Comparison of ENCODE assay signal across 20 cellular contexts in the genomic region with DNA sequence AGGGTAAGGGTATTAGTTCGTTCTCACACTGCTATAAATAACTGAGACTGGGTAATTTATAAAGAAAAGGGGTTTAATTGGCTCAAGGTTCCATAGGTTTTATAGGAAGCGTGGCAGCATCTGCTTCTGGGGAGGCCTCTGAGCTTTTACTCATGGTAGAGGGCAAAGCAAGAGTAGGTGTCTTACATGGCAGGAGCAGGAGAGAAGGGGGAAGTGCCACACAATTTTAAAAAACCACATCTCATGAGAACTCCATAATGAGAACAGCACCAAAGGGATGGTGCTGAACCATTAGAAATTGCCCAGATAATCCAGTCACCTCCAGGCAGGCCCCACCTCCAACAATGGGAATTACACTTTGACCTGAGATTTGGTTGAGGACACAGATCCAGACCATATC. TPM values are rescaled to one million over a fixed set of nuclear protein-coding genes. Genes with fewer than 3 reads are reported as not detected.
DNase-seq lines count a peak whose midpoint lies in the region; ATAC-seq and TF ChIP-seq lines count a peak whose summit lies in the region.
"Had no signal": no experiment of that assay in that cellular context is flagged by ENCODE, and none has a peak within 500 bp of the region (broad histone marks: within the 10 kb centered on the region; RNA-seq: fewer than 3 reads in every experiment).

No MANE protein-coding gene starts in this region.

- TF ChIP-seq CTCF in CD14-positive monocyte (IDR thresholded peaks at IDR 0.05): no peak
- no peak for TF ChIP-seq CTCF in CD4-positive, alpha-beta T cell (IDR thresholded peaks at IDR 0.05)
- TF ChIP-seq CTCF in omental fat pad (IDR thresholded peaks at IDR 0.05): no peak
- no peak for TF ChIP-seq CTCF in HFFc6 (IDR thresholded peaks at IDR 0.05)

- H3K36me3 Mint-ChIP-seq in CD14-positive monocyte (peaks cover 9 to 30% of the 10 kb centered on the region in 2 donors), naive B cell (peaks cover 0 to 3% of the 10 kb centered on the region in 2 donors), HFFc6 (ENCODE audit: low read depth) (peaks cover 6% of the 10 kb centered on the region)
- H3K36me3 Mint-ChIP-seq in CD4-positive, alpha-beta T cell (ENCODE audit: low read depth): peaks cover 45% of the 10 kb centered on the region

- no peak overlapping the region for H3K27ac ChIP-seq in CD4-positive, alpha-beta T cell (ENCODE audit: low read depth, low read length)
- H3K27ac ChIP-seq: C4-2B, GM23248 had no signal

- H3K27me3 Mint-ChIP-seq in CD14-positive monocyte (ENCODE audit: low read depth in 3 of 3) (peaks cover 0 to 3% (median 1%) of the 10 kb centered on the region in 3 donors), naive B cell (no peaks in the 10 kb centered on the region), HFFc6 (ENCODE audit: insufficient read depth) (no peaks in the 10 kb centered on the region)
- no peaks in the 10 kb centered on the region for H3K27me3 Mint-ChIP-seq in CD4-positive, alpha-beta T cell

- no peak overlapping the region for H3K4me3 Mint-ChIP-seq in CD14-positive monocyte
- H3K4me3 Mint-ChIP-seq in CD4-positive, alpha-beta T cell: no peak overlapping the region
- peak overlapping the region in 2 of 8 donors; percentile 48 to 50 for H3K4me3 Mint-ChIP-seq in naive B cell
- H3K4me3 Mint-ChIP-seq in HFFc6: no peak overlapping the region

- H3K27me3 ChIP-seq in CD4-positive, alpha-beta T cell (ENCODE audit: control insufficient read depth, insufficient read depth, low read length): no peaks in the 10 kb centered on the region

- CTCF ChIA-PET in CD4-positive, alpha-beta T cell (lab: Charles Lee): no interaction called here

- POLR2A ChIA-PET in CD4-positive, alpha-beta T cell (lab: Charles Lee): no interaction called here

- H3K9me3 ChIP-seq in CD4-positive, alpha-beta T cell (ENCODE audit: control insufficient read depth, low read length): no peaks in the 10 kb centered on the region
- H3K9me3 ChIP-seq: Caco-2, SK-N-SH had no signal

- intact Hi-C loops in CD14-positive monocyte (cut with micrococcal nuclease): no loop called here
- intact Hi-C loops in CD4-positive, alpha-beta T cell (cut with DNase I, micrococcal nuclease): no loop called here

- no peaks in the 10 kb centered on the region for H3K9me3 Mint-ChIP-seq in CD14-positive monocyte
- H3K9me3 Mint-ChIP-seq in CD4-positive, alpha-beta T cell: no peaks in the 10 kb centered on the region
- H3K9me3 Mint-ChIP-seq in naive B cell: no peaks in the 10 kb centered on the region
- H3K9me3 Mint-ChIP-seq in HFFc6: no peaks in the 10 kb centered on the region

- H3K4me1 Mint-ChIP-seq in CD14-positive monocyte (peaks cover 62% of the 10 kb centered on the region), naive B cell (peaks cover 46 to 66% (median 54%) of the 10 kb centered on the region in 3 donors), HFFc6 (ENCODE audit: low read depth) (peaks cover 27% of the 10 kb centered on the region)
- peaks cover 67% of the 10 kb centered on the region for H3K4me1 Mint-ChIP-seq in CD4-positive, alpha-beta T cell (ENCODE audit: low read depth)

- no peak for DNase-seq in CD14-positive monocyte (ENCODE audit: low spot score)
- no peak for DNase-seq in CD4-positive, alpha-beta T cell
- DNase-seq in MV-4-11 (lab: John Stamatoyannopoulos, UW): peak; percentile 26
- no peak for DNase-seq in naive B cell
- no peak for DNase-seq in omental fat pad (ENCODE audit: low spot score)
- DNase-seq in HFFc6: no peak
- DNase-seq: ACHN, Caco-2, DMS153, GDM1, GM23248, NCI-H1105, NCI-H1694, SHP77, SK-N-SH, T-helper 1 cell had no signal

- H3K27ac Mint-ChIP-seq in CD14-positive monocyte: peak overlapping the region; percentile 38 to 93 (median 79)
- H3K27ac Mint-ChIP-seq in CD4-positive, alpha-beta T cell: peak overlapping the region; percentile 24
- peak overlapping the region; percentile 51 to 80 (median 74) for H3K27ac Mint-ChIP-seq in naive B cell
- no peak overlapping the region for H3K27ac Mint-ChIP-seq in HFFc6

- ATAC-seq in CD4-positive, alpha-beta T cell (ENCODE audit: poor library complexity): no peak
- ATAC-seq in naive B cell (ENCODE audit: low read depth in 2 of 2) (no peak), omental fat pad (ENCODE audit: low FRiP score) (no peak), HG03521 (IDR thresholded peaks at IDR 0.05; ENCODE audit: unreplicated experiment) (no peak), HG03354 (IDR thresholded peaks at IDR 0.05; ENCODE audit: poor library complexity, severe bottlenecking, unreplicated experiment) (no peak)
- ATAC-seq: HCT116 had no signal

RNA-seq across cellular contexts. Expression of gene RNF111, which starts 12.2 kb away (rescaled TPM):
- 10 to 100 TPM; 10.2 to 18.2 TPM for polyA plus RNA-seq in CD14-positive monocyte
- total RNA-seq in CD4-positive, alpha-beta T cell: 10 to 100 TPM; 35.4 to 37.1 TPM
- 10 to 100 TPM; 17.0 to 28.5 (median 25.4) TPM for polyA plus RNA-seq in naive B cell (ENCODE audit: low read depth in 6 of 6)
- total RNA-seq in omental fat pad: 10 to 100 TPM; 15.4 to 28.7 (median 24.1) TPM
- total RNA-seq in HFFc6 (2021; fragmentation: NEBNext Ultra II Directional; extraction: Animal tissue kit (Norgen Biotek cat#: 25700)): 10 to 100 TPM; 29.1 to 32.7 (median 32.4) TPM
